Comparison of ENCODE assay signal across 21 cellular contexts in the genomic region with DNA sequence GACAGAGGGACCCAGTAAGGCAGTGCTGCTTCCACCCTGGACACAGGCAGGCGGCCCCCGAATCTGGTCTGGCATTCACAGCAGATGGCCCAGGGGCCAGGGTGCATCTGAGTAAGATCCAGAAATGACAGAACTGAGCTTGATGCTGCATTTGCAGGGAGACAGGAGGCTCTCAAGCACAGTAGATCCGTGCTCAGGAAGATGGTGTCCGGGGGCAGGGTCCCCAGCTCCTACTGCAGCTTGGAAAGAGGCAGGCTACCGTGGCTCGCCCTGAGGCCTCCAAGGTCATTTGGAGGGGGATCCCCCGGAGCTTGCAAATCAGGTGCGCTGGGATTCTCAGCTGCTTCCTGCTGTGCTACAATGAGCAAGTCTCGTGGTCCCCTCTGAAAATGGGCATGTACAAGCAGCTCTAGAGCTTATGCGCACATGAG.
"Had no signal": no experiment of that assay in that cellular context is flagged by ENCODE, and none has a peak within 500 bp of the region (broad histone marks: within the 10 kb centered on the region; RNA-seq: fewer than 3 reads in every experiment).

No MANE protein-coding gene starts in this region.

- H3K36me3 ChIP-seq: cardiac muscle cell, gastroesophageal sphincter, heart right ventricle, lower lobe of right lung, prostate gland, upper lobe of left lung had no signal

- DNase-seq: activated CD4-positive, alpha-beta memory T cell treated with anti-CD3 and anti-CD28 coated beads, Interleukin-2, amount 10 ng/mL, durations not matched to agents 7 days and 5 days; activated CD4-positive, alpha-beta T cell treated with anti-CD3 and anti-CD28 coated beads, Interleukin-2, amount 10 ng/mL, durations not matched to agents 24 days and 14 days; activated effector memory CD4-positive, alpha-beta T cell treated with Interleukin-2 at 50 U/mL for 16 hours; activated naive CD4-positive, alpha-beta T cell treated with anti-CD3 and anti-CD28 coated beads, Interleukin-2, amount 10 ng/mL, durations not matched to agents 7 days and 5 days; activated naive CD8-positive, alpha-beta T cell treated with anti-CD3 and anti-CD28 coated beads, Interleukin-2, amount 50 U/mL, for 24 hours; activated T-cell treated with anti-CD3 and anti-CD28 coated beads, Interleukin-2, amount 50 U/mL, for 72 hours; cortex of kidney; endodermal cell; heart right ventricle; islet precursor cell; left cardiac atrium; lower lobe of right lung; mesendoderm; naive B cell; stimulated activated CD4-positive, alpha-beta T cell treated with anti-CD3 and anti-CD28 coated beads, Interleukin-4, amount 100 ng/mL, for 24 hours; stimulated activated naive CD4-positive, alpha-beta T cell treated with Interleukin-2 at 50 U/mL for 16 hours had no signal

- H3K9me3 ChIP-seq: body of pancreas, gastroesophageal sphincter, heart right ventricle, lower lobe of right lung, prostate gland, upper lobe of left lung had no signal

- H3K27ac ChIP-seq: body of pancreas, cardiac muscle cell, heart right ventricle, lower lobe of right lung, prostate gland, upper lobe of left lung had no signal

- H3K4me3 ChIP-seq: body of pancreas, cardiac muscle cell, gastroesophageal sphincter, heart right ventricle, lower lobe of right lung, prostate gland, upper lobe of left lung had no signal

- H3K27me3 ChIP-seq: body of pancreas, cardiac muscle cell, gastroesophageal sphincter, heart right ventricle, upper lobe of left lung had no signal

- ATAC-seq: activated naive CD8-positive, alpha-beta T cell treated with anti-CD3 and anti-CD28 coated beads, Interleukin-2, amount 50 U/mL, for 24 hours; activated T-cell treated with anti-CD3 and anti-CD28 coated beads, Interleukin-2, amount 50 U/mL, for 72 hours; body of pancreas; gastroesophageal sphincter; heart right ventricle; left cardiac atrium; lower lobe of right lung had no signal
